In genomic region chr7:41705109-41705871, GRCh38 we compare ENCODE assay signal across 8 cellular contexts. TPM values are rescaled to one million over a fixed set of nuclear protein-coding genes. Genes with fewer than 3 reads are reported as not detected.
DNase-seq lines count a peak whose midpoint lies in the region; ATAC-seq and TF ChIP-seq lines count a peak whose summit lies in the region.

No MANE protein-coding gene starts in this region.

- H3K9me3 ChIP-seq in mononuclear cell (ENCODE audit: low read depth, low read length) = no peaks in the 10 kb centered on the region

- H3K27me3 ChIP-seq in mononuclear cell (ENCODE audit: insufficient read depth, low read length) = peaks cover 3% of the 10 kb centered on the region

- peaks cover 23% of the 10 kb centered on the region for H3K4me1 ChIP-seq in mononuclear cell (ENCODE audit: insufficient read depth, low read length)

- DNase-seq in AG20443 (ENCODE audit: low spot score) (peak; percentile 92), NCI-H345 (lab: John Stamatoyannopoulos, UW) (peak; percentile 22), epithelial cell of esophagus (ENCODE audit: low read depth) (peak; percentile 87)
- DNase-seq in activated CD8-positive, alpha-beta memory T cell treated with anti-CD3 and anti-CD28 coated beads for 4 hours (ENCODE audit: low read depth in 2 of 2) = peak; percentile 8 to 21
- DNase-seq in stimulated activated CD8-positive, alpha-beta memory T cell treated with anti-CD3 and anti-CD28 coated beads, Interleukin-4, amount 100 ng/mL, for 4 hours (ENCODE audit: low read depth in 2 of 2, low spot score in 1 of 2) = peak; percentile 7 to 12

- ATAC-seq in GM18519 (IDR thresholded peaks at IDR 0.05; ENCODE audit: low FRiP score, unreplicated experiment) (peak; percentile 92), HG03045 (IDR thresholded peaks at IDR 0.05; ENCODE audit: unreplicated experiment) (peak; percentile 98)

- H3K4me3 ChIP-seq in epithelial cell of esophagus (ENCODE audit: low read length) (peak overlapping the region; percentile 56), mononuclear cell (ENCODE audit: low read length) (peak overlapping the region; percentile 46)

- TF ChIP-seq CTCF in epithelial cell of esophagus (IDR thresholded peaks at IDR 0.05; ENCODE audit: insufficient read depth, low read depth, low read length, missing control alignments) = peak; percentile 85

RNA-seq across cellular contexts. Expression of gene INHBA, which starts 2.4 kb away (rescaled TPM):
- total RNA-seq in mononuclear cell = 5.5 TPM

Comparison
In these comparisons a context has a peak if more than half of its experiments do, and no peak if none do; other contexts are left out.
1. Peak in every context shown above with its lines: DNase-seq, ATAC-seq and H3K4me3 ChIP-seq.
2. DNase-seq: peak in every context shown above with its lines; median percentile 92 in AG20443; 87 in epithelial cell of esophagus; 22 in NCI-H345; 14 in activated CD8-positive, alpha-beta memory T cell treated with anti-CD3 and anti-CD28 coated beads for 4 hours; 10 in stimulated activated CD8-positive, alpha-beta memory T cell treated with anti-CD3 and anti-CD28 coated beads, Interleukin-4, amount 100 ng/mL, for 4 hours.